Comparison of ENCODE assay signal across 1 cellular context in the genomic region with DNA sequence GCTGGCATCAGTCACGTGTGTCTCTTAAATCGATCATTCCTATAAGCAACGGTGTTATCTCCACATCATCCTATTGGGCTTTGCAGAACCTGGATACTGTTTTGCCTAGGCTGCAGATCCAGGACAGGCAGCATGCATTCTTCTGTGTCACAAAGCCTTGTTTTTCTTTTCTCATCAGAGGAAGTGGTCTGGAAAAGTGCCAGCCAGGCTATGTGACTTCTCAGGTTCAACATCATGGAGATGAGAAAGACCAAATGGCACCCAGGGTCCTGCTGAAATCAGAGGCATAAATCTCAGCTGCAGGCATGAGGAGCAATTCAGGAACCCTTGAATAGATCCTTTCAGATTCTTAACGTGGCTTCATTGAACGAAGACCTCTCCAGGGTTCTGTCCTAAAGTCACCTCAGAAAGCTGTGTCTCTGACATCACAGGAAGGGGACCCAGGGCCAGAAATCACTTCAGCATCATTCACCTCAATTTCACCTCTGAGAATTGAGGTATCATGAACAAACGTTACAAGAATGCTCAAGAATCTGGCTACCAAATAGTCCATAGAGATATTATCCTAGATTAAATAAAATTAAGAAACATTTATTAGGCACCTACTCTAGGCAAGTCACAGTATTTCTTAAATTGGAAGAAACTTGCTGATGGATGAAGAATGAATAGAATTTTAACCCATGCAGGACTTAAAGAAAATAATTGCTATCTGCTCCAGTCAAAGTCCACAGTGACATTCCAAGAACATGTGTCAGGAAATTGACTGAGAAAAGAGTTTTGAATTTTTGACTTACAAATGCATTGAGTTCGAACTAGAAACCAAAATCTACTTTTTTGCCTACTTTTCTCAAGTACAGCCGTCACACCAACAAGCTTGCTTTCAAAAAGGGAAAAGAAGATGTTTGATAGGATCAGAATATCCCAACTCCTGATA.
TF ChIP-seq lines count a peak whose summit lies in the region.

No MANE protein-coding gene starts in this region.

TF ChIP-seq in HepG2, 621 proteins besides CTCF, POLR2A, EP300 and RAD21 (continued from another document):
- TF ChIP-seq, protein P1, sequence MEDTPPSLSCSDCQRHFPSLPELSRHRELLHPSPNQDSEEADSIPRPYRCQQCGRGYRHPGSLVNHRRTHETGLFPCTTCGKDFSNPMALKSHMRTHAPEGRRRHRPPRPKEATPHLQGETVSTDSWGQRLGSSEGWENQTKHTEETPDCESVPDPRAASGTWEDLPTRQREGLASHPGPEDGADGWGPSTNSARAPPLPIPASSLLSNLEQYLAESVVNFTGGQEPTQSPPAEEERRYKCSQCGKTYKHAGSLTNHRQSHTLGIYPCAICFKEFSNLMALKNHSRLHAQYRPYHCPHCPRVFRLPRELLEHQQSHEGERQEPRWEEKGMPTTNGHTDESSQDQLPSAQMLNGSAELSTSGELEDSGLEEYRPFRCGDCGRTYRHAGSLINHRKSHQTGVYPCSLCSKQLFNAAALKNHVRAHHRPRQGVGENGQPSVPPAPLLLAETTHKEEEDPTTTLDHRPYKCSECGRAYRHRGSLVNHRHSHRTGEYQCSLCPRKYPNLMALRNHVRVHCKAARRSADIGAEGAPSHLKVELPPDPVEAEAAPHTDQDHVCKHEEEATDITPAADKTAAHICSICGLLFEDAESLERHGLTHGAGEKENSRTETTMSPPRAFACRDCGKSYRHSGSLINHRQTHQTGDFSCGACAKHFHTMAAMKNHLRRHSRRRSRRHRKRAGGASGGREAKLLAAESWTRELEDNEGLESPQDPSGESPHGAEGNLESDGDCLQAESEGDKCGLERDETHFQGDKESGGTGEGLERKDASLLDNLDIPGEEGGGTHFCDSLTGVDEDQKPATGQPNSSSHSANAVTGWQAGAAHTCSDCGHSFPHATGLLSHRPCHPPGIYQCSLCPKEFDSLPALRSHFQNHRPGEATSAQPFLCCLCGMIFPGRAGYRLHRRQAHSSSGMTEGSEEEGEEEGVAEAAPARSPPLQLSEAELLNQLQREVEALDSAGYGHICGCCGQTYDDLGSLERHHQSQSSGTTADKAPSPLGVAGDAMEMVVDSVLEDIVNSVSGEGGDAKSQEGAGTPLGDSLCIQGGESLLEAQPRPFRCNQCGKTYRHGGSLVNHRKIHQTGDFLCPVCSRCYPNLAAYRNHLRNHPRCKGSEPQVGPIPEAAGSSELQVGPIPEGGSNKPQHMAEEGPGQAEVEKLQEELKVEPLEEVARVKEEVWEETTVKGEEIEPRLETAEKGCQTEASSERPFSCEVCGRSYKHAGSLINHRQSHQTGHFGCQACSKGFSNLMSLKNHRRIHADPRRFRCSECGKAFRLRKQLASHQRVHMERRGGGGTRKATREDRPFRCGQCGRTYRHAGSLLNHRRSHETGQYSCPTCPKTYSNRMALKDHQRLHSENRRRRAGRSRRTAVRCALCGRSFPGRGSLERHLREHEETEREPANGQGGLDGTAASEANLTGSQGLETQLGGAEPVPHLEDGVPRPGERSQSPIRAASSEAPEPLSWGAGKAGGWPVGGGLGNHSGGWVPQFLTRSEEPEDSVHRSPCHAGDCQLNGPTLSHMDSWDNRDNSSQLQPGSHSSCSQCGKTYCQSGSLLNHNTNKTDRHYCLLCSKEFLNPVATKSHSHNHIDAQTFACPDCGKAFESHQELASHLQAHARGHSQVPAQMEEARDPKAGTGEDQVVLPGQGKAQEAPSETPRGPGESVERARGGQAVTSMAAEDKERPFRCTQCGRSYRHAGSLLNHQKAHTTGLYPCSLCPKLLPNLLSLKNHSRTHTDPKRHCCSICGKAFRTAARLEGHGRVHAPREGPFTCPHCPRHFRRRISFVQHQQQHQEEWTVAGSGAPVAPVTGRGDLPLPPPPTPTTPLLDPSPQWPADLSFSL (CRISPR knock-in tag; IDR thresholded peaks at IDR 0.05), result no peak
- TF ChIP-seq MEIS1 (CRISPR knock-in tag; IDR thresholded peaks at IDR 0.05; ENCODE audit: borderline replicate concordance) (no peak), HDAC2 (CRISPR knock-in tag; IDR thresholded peaks at IDR 0.05) (no peak), PLRG1 (conservative IDR thresholded peaks at IDR 0.05) (no peak), ZNF124 (CRISPR knock-in tag; IDR thresholded peaks at IDR 0.05) (no peak), ZFP41 (CRISPR knock-in tag; IDR thresholded peaks at IDR 0.05; ENCODE audit: borderline replicate concordance) (no peak), NR1H2 (CRISPR knock-in tag; IDR thresholded peaks at IDR 0.05; ENCODE audit: borderline replicate concordance, low read depth) (no peak), ZMAT3 (CRISPR knock-in tag; conservative IDR thresholded peaks at IDR 0.05) (no peak), CHCHD3 (CRISPR knock-in tag; IDR thresholded peaks at IDR 0.05) (no peak), EED (CRISPR knock-in tag; IDR thresholded peaks at IDR 0.05) (no peak), DNMT3B (CRISPR knock-in tag; conservative IDR thresholded peaks at IDR 0.05) (no peak)
- TF ChIP-seq, protein P2, sequence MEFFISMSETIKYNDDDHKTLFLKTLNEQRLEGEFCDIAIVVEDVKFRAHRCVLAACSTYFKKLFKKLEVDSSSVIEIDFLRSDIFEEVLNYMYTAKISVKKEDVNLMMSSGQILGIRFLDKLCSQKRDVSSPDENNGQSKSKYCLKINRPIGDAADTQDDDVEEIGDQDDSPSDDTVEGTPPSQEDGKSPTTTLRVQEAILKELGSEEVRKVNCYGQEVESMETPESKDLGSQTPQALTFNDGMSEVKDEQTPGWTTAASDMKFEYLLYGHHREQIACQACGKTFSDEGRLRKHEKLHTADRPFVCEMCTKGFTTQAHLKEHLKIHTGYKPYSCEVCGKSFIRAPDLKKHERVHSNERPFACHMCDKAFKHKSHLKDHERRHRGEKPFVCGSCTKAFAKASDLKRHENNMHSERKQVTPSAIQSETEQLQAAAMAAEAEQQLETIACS (CRISPR knock-in tag; IDR thresholded peaks at IDR 0.05), result no peak
- TF ChIP-seq, protein P3, sequence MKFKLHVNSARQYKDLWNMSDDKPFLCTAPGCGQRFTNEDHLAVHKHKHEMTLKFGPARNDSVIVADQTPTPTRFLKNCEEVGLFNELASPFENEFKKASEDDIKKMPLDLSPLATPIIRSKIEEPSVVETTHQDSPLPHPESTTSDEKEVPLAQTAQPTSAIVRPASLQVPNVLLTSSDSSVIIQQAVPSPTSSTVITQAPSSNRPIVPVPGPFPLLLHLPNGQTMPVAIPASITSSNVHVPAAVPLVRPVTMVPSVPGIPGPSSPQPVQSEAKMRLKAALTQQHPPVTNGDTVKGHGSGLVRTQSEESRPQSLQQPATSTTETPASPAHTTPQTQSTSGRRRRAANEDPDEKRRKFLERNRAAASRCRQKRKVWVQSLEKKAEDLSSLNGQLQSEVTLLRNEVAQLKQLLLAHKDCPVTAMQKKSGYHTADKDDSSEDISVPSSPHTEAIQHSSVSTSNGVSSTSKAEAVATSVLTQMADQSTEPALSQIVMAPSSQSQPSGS (CRISPR knock-in tag; IDR thresholded peaks at IDR 0.05), result no peak
- TF ChIP-seq, protein P4, sequence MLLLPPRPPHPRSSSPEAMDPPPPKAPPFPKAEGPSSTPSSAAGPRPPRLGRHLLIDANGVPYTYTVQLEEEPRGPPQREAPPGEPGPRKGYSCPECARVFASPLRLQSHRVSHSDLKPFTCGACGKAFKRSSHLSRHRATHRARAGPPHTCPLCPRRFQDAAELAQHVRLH (CRISPR knock-in tag; IDR thresholded peaks at IDR 0.05; ENCODE audit: borderline replicate concordance, low read depth), result no peak
- TF ChIP-seq, protein P5, sequence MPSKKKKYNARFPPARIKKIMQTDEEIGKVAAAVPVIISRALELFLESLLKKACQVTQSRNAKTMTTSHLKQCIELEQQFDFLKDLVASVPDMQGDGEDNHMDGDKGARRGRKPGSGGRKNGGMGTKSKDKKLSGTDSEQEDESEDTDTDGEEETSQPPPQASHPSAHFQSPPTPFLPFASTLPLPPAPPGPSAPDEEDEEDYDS (CRISPR knock-in tag; IDR thresholded peaks at IDR 0.05), result no peak
